In the genomic region with DNA sequence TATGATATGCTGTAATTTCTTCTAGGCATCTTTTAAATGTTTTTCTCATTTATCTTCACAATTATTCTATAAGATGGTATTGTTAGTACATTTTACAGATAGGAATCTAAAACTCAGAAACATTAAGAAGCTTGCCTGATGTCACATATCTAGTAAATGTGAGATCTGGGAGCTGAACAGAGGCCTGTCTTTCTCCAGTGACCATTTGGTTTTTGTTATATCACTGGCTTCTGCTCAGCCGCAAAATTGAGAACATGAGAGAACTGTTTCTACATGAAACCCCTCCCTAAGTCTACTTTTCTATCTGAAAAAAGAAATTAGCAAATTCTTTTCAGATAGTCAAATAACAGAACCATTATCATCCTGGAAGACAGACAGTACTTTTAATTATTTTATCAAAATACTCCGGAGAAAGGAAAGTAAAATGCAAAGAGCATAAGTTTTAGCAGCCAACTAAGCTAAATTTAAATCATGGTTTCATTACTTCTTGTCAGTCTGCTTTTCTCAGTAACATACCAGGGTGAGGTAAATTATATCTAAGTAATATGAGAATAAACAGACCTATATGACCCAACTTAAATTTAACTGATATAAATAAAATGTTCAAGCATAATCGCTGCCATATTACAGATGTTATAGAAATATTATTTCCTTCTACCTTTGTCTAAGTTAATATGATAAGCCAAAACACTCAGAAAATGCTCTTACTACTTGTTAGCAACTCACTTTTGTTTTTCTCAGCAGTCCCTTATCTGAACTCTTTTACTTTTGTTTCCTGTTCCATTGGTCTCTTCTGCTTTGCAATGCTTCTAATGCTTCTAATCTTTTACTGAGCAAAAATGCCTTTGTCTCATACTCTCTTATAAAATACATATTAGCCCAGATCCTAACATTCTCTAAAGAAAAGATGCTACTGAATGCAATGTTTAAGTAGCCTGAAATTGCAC, we compare ENCODE assay signal across 10 cellular contexts.
DNase-seq lines count a peak whose midpoint lies in the region; TF ChIP-seq lines count a peak whose summit lies in the region.
"Had no signal": no experiment of that assay in that cellular context is flagged by ENCODE, and none has a peak within 500 bp of the region (broad histone marks: within the 10 kb centered on the region; RNA-seq: fewer than 3 reads in every experiment).

No MANE protein-coding gene starts in this region.

- H3K27ac ChIP-seq in ACC112 (ENCODE audit: low read depth, low read length) = peak overlapping the region; percentile 60

- no peak for DNase-seq in HFFc6
- no peak for DNase-seq in activated T-helper 2 cell treated with anti-CD3 and anti-CD28 coated beads, Interferon-gamma antibody, Interleukin-2, Interleukin-4, amounts not matched to agents 10 μg/mL and 5 μg/mL and 100 μg/mL, durations not matched to agents 14 hours and 24 hours and 36 hours (ENCODE audit: low spot score)
- DNase-seq in NCI-H1436 (lab: John Stamatoyannopoulos, UW) = no peak
- no peak for DNase-seq in GM13976 (ENCODE audit: low spot score)
- no peak for DNase-seq in SHP77 (lab: John Stamatoyannopoulos, UW)
- DNase-seq in SKM-1 treated with dmso at 0.1 percent for 144 hours (lab: John Stamatoyannopoulos, UW; ENCODE audit: unreplicated experiment) = no peak
- DNase-seq: DMS 273 treated with DMSO at 0.1 percent for 48 hours, left cardiac atrium had no signal

- no peaks in the 10 kb centered on the region for H3K36me3 Mint-ChIP-seq in HFFc6 (ENCODE audit: low read depth)
- no peaks in the 10 kb centered on the region for H3K36me3 Mint-ChIP-seq in activated T-helper 2 cell treated with anti-CD3 and anti-CD28 coated beads, Interferon-gamma antibody, Interleukin-2, Interleukin-4, amounts not matched to agents 10 μg/mL and 5 μg/mL and 100 μg/mL, durations not matched to agents 14 hours and 24 hours and 36 hours (ENCODE audit: low read depth)

- H2AFZ ChIP-seq in ACC112 (ENCODE audit: low read length, unreplicated experiment) = peak overlapping the region; percentile 97

- no peaks in the 10 kb centered on the region for H3K36me3 ChIP-seq in ACC112 (ENCODE audit: insufficient read depth, low read length)
- H3K36me3 ChIP-seq in mucosa of stomach (ENCODE audit: control insufficient read depth, insufficient read depth, low read length) = no peaks in the 10 kb centered on the region

- peak overlapping the region; percentile 2 for H3K9ac ChIP-seq in mucosa of stomach (ENCODE audit: low read length)

- peak overlapping the region; percentile 42; the same call in 1 of the 2 replicates for H3K27ac Mint-ChIP-seq in HFFc6
- peak overlapping the region; percentile 98 for H3K27ac Mint-ChIP-seq in activated T-helper 2 cell treated with anti-CD3 and anti-CD28 coated beads, Interferon-gamma antibody, Interleukin-2, Interleukin-4, amounts not matched to agents 10 μg/mL and 5 μg/mL and 100 μg/mL, durations not matched to agents 14 hours and 24 hours and 36 hours

- no peaks in the 10 kb centered on the region for H3K9me3 Mint-ChIP-seq in HFFc6
- no peaks in the 10 kb centered on the region for H3K9me3 Mint-ChIP-seq in activated T-helper 2 cell treated with anti-CD3 and anti-CD28 coated beads, Interferon-gamma antibody, Interleukin-2, Interleukin-4, amounts not matched to agents 10 μg/mL and 5 μg/mL and 100 μg/mL, durations not matched to agents 14 hours and 24 hours and 36 hours

- H3K27me3 ChIP-seq in ACC112 (ENCODE audit: insufficient read depth, low read length) (no peaks in the 10 kb centered on the region), mucosa of stomach (ENCODE audit: control insufficient read depth, insufficient read depth, low read length) (no peaks in the 10 kb centered on the region)

- peaks cover 48% of the 10 kb centered on the region for H3K4me1 Mint-ChIP-seq in HFFc6 (ENCODE audit: low read depth)
- H3K4me1 Mint-ChIP-seq in activated T-helper 2 cell treated with anti-CD3 and anti-CD28 coated beads, Interferon-gamma antibody, Interleukin-2, Interleukin-4, amounts not matched to agents 10 μg/mL and 5 μg/mL and 100 μg/mL, durations not matched to agents 14 hours and 24 hours and 36 hours (ENCODE audit: low read depth) = peaks cover 73% of the 10 kb centered on the region

- H3K4me1 ChIP-seq in ACC112 (ENCODE audit: control insufficient read depth, insufficient read depth, low read length, unreplicated experiment) (peaks cover 68% of the 10 kb centered on the region), mucosa of stomach (ENCODE audit: control insufficient read depth, insufficient read depth, low read length) (peaks cover 23% of the 10 kb centered on the region)

- H3K9me3 ChIP-seq in mucosa of stomach (ENCODE audit: control insufficient read depth, low read length) = no peaks in the 10 kb centered on the region

- H3K4me3 Mint-ChIP-seq in HFFc6 = peak overlapping the region; percentile 73; the same call in 1 of the 2 replicates
- H3K4me3 Mint-ChIP-seq in activated T-helper 2 cell treated with anti-CD3 and anti-CD28 coated beads, Interferon-gamma antibody, Interleukin-2, Interleukin-4, amounts not matched to agents 10 μg/mL and 5 μg/mL and 100 μg/mL, durations not matched to agents 14 hours and 24 hours and 36 hours (ENCODE audit: low read depth) = peak overlapping the region; percentile 79

- no peaks in the 10 kb centered on the region for H3K27me3 Mint-ChIP-seq in HFFc6 (ENCODE audit: insufficient read depth)
- H3K27me3 Mint-ChIP-seq in activated T-helper 2 cell treated with anti-CD3 and anti-CD28 coated beads, Interferon-gamma antibody, Interleukin-2, Interleukin-4, amounts not matched to agents 10 μg/mL and 5 μg/mL and 100 μg/mL, durations not matched to agents 14 hours and 24 hours and 36 hours (ENCODE audit: low read depth) = no peaks in the 10 kb centered on the region

- H3K4me3 ChIP-seq in ACC112 (ENCODE audit: low read depth, low read length) (peak overlapping the region; percentile 70), mucosa of stomach (ENCODE audit: low read length) (no peak overlapping the region)

- intact Hi-C loops in activated T-helper 2 cell treated with anti-CD3 and anti-CD28 coated beads, Interferon-gamma antibody, Interleukin-2, Interleukin-4, amounts not matched to agents 10 μg/mL and 5 μg/mL and 100 μg/mL, durations not matched to agents 14 hours and 24 hours and 36 hours (cut with micrococcal nuclease) = loop anchor here (10.0 kb wide), 2 partner anchors 494 to 1436 kb away; a partner anchor contains a TSS

- H3K79me2 ChIP-seq in ACC112 (ENCODE audit: control insufficient read depth, insufficient read depth, low read length, unreplicated experiment) = no peaks in the 10 kb centered on the region

- TF ChIP-seq CTCF in HFFc6 (IDR thresholded peaks at IDR 0.05) = no peak
- no peak for TF ChIP-seq CTCF in GM13976 (IDR thresholded peaks at IDR 0.05; ENCODE audit: borderline replicate concordance, control extremely low read depth, extremely low read depth, insufficient read depth, missing control alignments)

- in situ Hi-C loops in GM13976 (cut with MboI; ENCODE audit: low sequenced_read_pairs, unreplicated experiment) = no loop called here
